8 cellular contexts compared by ENCODE assay signal in genomic region chr3:195271116-195271858, GRCh38. TPM values are rescaled to one million over a fixed set of nuclear protein-coding genes. Genes with fewer than 3 reads are reported as not detected.
DNase-seq lines count a peak whose midpoint lies in the region; ATAC-seq and TF ChIP-seq lines count a peak whose summit lies in the region.

Gene XXYLT1, minus strand, starts transcription at chr3:195271159. Its CDS starts 101 bp downstream, at chr3:195271058.

- H3K4me3 ChIP-seq in BLaER1 (peak within 1 kb of the TSS; percentile 83), colonic mucosa (peak within 1 kb of the TSS; percentile 70)

- H3K36me3 ChIP-seq in BLaER1 = peaks cover 5% of the 10 kb centered on the region; the same call in 1 of the 2 replicates
- H3K36me3 ChIP-seq in colonic mucosa = no peaks in the 10 kb centered on the region

- ATAC-seq in HG03442 (IDR thresholded peaks at IDR 0.05; ENCODE audit: unreplicated experiment) (peak; percentile 70), left colon (peak; percentile 89)

- peaks cover 23% of the 10 kb centered on the region for H4K20me1 ChIP-seq in BLaER1

- H3K4me1 ChIP-seq in BLaER1 (peaks cover 25% of the 10 kb centered on the region), colonic mucosa (peaks cover 16% of the 10 kb centered on the region)

- H3K27me3 ChIP-seq in BLaER1 (no peaks in the 10 kb centered on the region), colonic mucosa (no peaks in the 10 kb centered on the region)

- intact Hi-C loops in colonic mucosa (cut with DNase I) (loop anchor here (1.0 kb wide), 1 partner anchor 251 kb away; no protein-coding TSS in a partner anchor), left colon (cut with DNase I, micrococcal nuclease) (loop anchor here in 1 of 2 donors (5.0 kb wide), 1 partner anchor 251 kb away; no protein-coding TSS in a partner anchor)

- peak within 1 kb of the TSS; percentile 95 for H3K4me2 ChIP-seq in BLaER1

- H3K27ac ChIP-seq in BLaER1 (peak within 1 kb of the TSS; percentile 84), colonic mucosa (peak within 1 kb of the TSS; percentile 95)

- no peaks in the 10 kb centered on the region for H3K9me3 ChIP-seq in BLaER1
- H3K9me3 ChIP-seq in colonic mucosa = no peaks in the 10 kb centered on the region

- H3K9ac ChIP-seq in BLaER1 (peak within 1 kb of the TSS; percentile 87), colonic mucosa (ENCODE audit: low read depth in 2 of 2, low read length in 2 of 2) (peak within 1 kb of the TSS; percentile 70 to 76)

- DNase-seq in GM19240 (ENCODE audit: insufficient read length, low spot score) (peak; percentile 61), NCI-H510A (lab: John Stamatoyannopoulos, UW) (peak; percentile 82), colonic mucosa (peak; percentile 94), left colon (peak; percentile 87 to 94)
- DNase-seq in activated CD4-positive, alpha-beta T cell treated with anti-CD3 and anti-CD28 coated beads for 4 hours = peak; percentile 87 to 90
- peak; percentile 83 to 92 for DNase-seq in stimulated activated CD4-positive, alpha-beta T cell treated with anti-CD3 and anti-CD28 coated beads, Interleukin-1b, Interleukin-23, amount 100 ng/mL, for 4 hours (ENCODE audit: low read depth in 2 of 2)

- peak; percentile 95 for TF ChIP-seq CTCF in colonic mucosa (IDR thresholded peaks at IDR 0.05)

RNA-seq across cellular contexts. Expression of gene XXYLT1, which starts in this region (rescaled TPM):
- total RNA-seq in colonic mucosa (10 to 100 TPM in 1 of 2 donors, 1 to 10 TPM in 1; 8.3 to 10.9 TPM), left colon (10 to 100 TPM in 1 of 2 donors, 1 to 10 TPM in 1; 8.0 to 13.5 TPM)

Comparison
In these comparisons a context has a peak if more than half of its experiments do, and no peak if none do; other contexts are left out.
1. Peak in every context shown above with its lines: DNase-seq, ATAC-seq, H3K4me3 ChIP-seq and H3K27ac ChIP-seq.